8 cellular contexts compared by ENCODE assay signal in the genomic region with DNA sequence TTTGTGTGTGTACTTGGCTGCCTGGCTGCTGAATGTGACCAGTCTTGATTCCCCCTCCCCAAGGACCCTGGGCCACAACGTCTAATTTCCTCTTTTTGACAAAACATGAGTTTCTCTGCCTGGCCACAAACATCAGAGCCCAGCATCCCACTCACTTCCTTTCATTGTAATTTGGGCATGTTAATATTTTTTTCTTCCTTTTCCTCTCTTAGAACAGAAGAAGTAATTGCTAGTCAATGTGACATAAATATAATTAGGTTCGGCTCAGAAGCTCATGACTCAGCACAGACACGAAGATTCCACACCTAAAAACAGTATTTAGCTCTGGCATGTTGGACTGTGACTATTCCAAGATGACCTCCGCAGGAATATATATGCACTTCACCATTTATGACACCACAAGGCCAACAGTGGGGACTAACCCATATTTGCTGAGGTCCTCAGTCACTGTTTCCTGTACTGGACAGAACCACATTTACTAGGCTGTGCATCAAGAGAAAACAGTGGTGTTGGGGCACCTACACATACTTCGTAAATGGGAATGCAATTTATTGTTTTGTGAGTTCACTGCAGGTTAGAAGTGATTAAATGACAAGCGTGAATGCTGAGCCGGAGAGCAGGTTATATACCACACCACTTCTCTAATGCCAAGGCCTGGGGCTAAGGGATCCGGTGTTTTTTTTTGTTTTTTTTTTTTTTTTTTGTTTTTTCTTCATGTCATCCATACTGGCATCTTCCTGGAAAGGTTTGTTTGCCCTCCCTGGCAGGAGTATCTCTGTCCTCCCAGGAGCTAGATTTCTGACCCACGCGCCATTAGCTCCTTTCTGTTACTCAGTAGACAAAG. TPM values are rescaled to one million over a fixed set of nuclear protein-coding genes. Genes with fewer than 3 reads are reported as not detected.
DNase-seq lines count a peak whose midpoint lies in the region; ATAC-seq, FAIRE-seq and TF ChIP-seq lines count a peak whose summit lies in the region.

No MANE protein-coding gene starts in this region.

- H3K4me3 ChIP-seq in pancreas, result no peak overlapping the region

- no peak for FAIRE-seq in pancreas (lab: Jason Lieb, UNC)

- ATAC-seq in pancreas, result peak in 1 of 4 donors; percentile 3
- ATAC-seq in GM18861 (IDR thresholded peaks at IDR 0.05; ENCODE audit: unreplicated experiment), result no peak

- no peaks in the 10 kb centered on the region for H3K27me3 ChIP-seq in pancreas

- no peaks in the 10 kb centered on the region for H3K27me3 Mint-ChIP-seq in chondrocyte (ENCODE audit: low read depth)

- peaks cover 0 to 16% (median 7%) of the 10 kb centered on the region in 3 donors for H3K4me1 ChIP-seq in pancreas

- H3K4me3 Mint-ChIP-seq in chondrocyte (ENCODE audit: unreplicated experiment), result no peak overlapping the region

- TF ChIP-seq CTCF in chondrocyte (IDR thresholded peaks at IDR 0.05), result no peak
- TF ChIP-seq CTCF in pancreas (IDR thresholded peaks at IDR 0.05), result no peak

- H3K9me3 ChIP-seq in pancreas, result no peaks in the 10 kb centered on the region

- no peaks in the 10 kb centered on the region for H3K36me3 Mint-ChIP-seq in chondrocyte (ENCODE audit: low read depth)

- H3K36me3 ChIP-seq in pancreas, result no peaks in the 10 kb centered on the region

- no peaks in the 10 kb centered on the region for H3K9me3 Mint-ChIP-seq in chondrocyte (ENCODE audit: low read depth)

- in situ Hi-C loops in Caki2 (cut with HindIII; ENCODE audit: low pct_unique_long_range_greater_than_20kb, low sequenced_read_pairs), result no loop called here

- peaks cover 76% of the 10 kb centered on the region for H3K4me1 Mint-ChIP-seq in chondrocyte (ENCODE audit: low read depth)

- peak overlapping the region; percentile 96 for H3K27ac Mint-ChIP-seq in chondrocyte (ENCODE audit: unreplicated experiment)

- DNase-seq in Caki2 (ENCODE audit: low read depth), result peak; percentile 24
- peak; percentile 59 for DNase-seq in NCI-H69 (lab: John Stamatoyannopoulos, UW)
- no peak for DNase-seq in chondrocyte (ENCODE audit: low spot score)
- no peak for DNase-seq in pancreas
- DNase-seq in NCI-H146 treated with DMSO at 0.1 percent for 48 hours (lab: John Stamatoyannopoulos, UW; ENCODE audit: unreplicated experiment), result no peak
- DNase-seq in NCI-H1436 (lab: John Stamatoyannopoulos, UW), result no peak
- no peak for DNase-seq in GM03348 (ENCODE audit: low spot score)

- peak overlapping the region in 3 of 4 donors; percentile 38 to 65 (median 53) for H3K27ac ChIP-seq in pancreas

- WGBS in pancreas, 2 donors, result 76 to 84% methylated on average over 10 of the region's 10 CpGs

- intact Hi-C loops in pancreas (cut with DNase I), result no loop called here

RNA-seq across cellular contexts. Expression of a gene that starts 4.2 kb away (rescaled TPM):
- total RNA-seq in Caki2 (2014; rRNA removed; shearing (Covaris generic); ENCODE audit: low replicate concordance), result not detected in 2 replicates
- total RNA-seq in chondrocyte (0.36 to 0.38 TPM in 2 of 3 replicates, not detected in the other), pancreas (1 to 10 TPM in 4 of 6 donors, under 1 TPM in 2; 0.75 to 5.4 (median 1.8) TPM)
- polyA plus RNA-seq in pancreas, result 10 to 100 TPM in 1 of 2 donors, 1 to 10 TPM in 1; 3.5 to 11.5 TPM

RNA-seq across cellular contexts. Expression of a gene that starts 55.1 kb away (rescaled TPM):
- 2.5 and 6.7 TPM in 2 replicates for total RNA-seq in Caki2 (2014; rRNA removed; shearing (Covaris generic); ENCODE audit: low replicate concordance)
- 3.4 to 5.0 TPM (median 3.8 TPM) in 3 replicates for total RNA-seq in chondrocyte
- 1 to 10 TPM; 3.5 to 4.6 (median 4.0) TPM for total RNA-seq in pancreas
- 1 to 10 TPM; 1.1 to 2.3 TPM for polyA plus RNA-seq in pancreas

Comparison
In these comparisons a context has a peak if more than half of its experiments do, and no peak if none do; other contexts are left out.
1. DNase-seq: peak in Caki2 (single experiment) and NCI-H69 (single experiment); none in chondrocyte (single experiment), pancreas (0 of 6), NCI-H146 treated with DMSO at 0.1 percent for 48 hours (single experiment), NCI-H1436 (single experiment) and GM03348 (single experiment).